ENCODE assay signal across 1 cellular context in the genomic region with DNA sequence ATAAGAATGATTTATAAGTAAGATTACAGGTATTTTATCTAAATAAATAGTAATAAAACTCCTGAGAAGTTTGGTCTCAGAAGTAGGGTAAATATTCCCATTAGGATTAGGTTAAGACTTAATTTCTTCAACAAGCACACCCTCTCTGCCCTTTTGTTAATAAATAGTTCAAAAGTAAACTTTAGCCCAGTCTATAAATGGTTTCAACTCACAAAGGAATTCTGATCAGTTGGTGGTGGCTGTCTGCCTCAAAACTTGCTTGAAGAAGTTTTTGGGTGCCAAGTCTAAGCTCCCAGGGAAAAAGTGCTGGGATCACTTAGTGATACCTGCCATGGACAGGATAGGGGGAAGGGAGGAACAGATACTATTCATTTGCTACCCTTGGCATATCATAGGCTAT.
TF ChIP-seq lines count a peak whose summit lies in the region.

No MANE protein-coding gene starts in this region.

TF ChIP-seq in endothelial cell of umbilical vein, 7 proteins besides CTCF, POLR2A, EP300 and RAD21 (continued from another document):
- TF ChIP-seq JUN (IDR thresholded peaks at IDR 0.05; ENCODE audit: borderline replicate concordance, insufficient read depth, insufficient read length, low read depth) (no peak), FOS (IDR thresholded peaks at IDR 0.05; ENCODE audit: borderline replicate concordance, insufficient read depth, low read length) (no peak), EZH2 (IDR thresholded peaks at IDR 0.05; ENCODE audit: borderline replicate concordance, low read depth, low read length, severe bottlenecking) (no peak), POLR2AphosphoS5 (IDR thresholded peaks at IDR 0.05; ENCODE audit: insufficient read depth, low read depth, low read length) (no peak)
- TF ChIP-seq, protein P1, sequence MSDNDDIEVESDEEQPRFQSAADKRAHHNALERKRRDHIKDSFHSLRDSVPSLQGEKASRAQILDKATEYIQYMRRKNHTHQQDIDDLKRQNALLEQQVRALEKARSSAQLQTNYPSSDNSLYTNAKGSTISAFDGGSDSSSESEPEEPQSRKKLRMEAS (IDR thresholded peaks at IDR 0.05; ENCODE audit: insufficient read depth, insufficient read length) = no peak
TF ChIP-seq in endothelial cell of umbilical vein: peak in this region for 0.
